ENCODE assay signal across 1 cellular context in genomic region chr9:36402536-36402935, GRCh38.
TF ChIP-seq lines count a peak whose summit lies in the region.

No MANE protein-coding gene starts in this region.

TF ChIP-seq in HepG2, 621 proteins besides CTCF, POLR2A, EP300 and RAD21:
- TF ChIP-seq NR2C2 (CRISPR knock-in tag; IDR thresholded peaks at IDR 0.05; ENCODE audit: borderline replicate concordance) (no peak), SMC3 (IDR thresholded peaks at IDR 0.05; ENCODE audit: low read length) (no peak), MAZ (IDR thresholded peaks at IDR 0.05; ENCODE audit: borderline replicate concordance, low read depth, low read length) (no peak), MAZ (CRISPR knock-in tag; IDR thresholded peaks at IDR 0.05; ENCODE audit: low read depth) (no peak), KDM5A (IDR thresholded peaks at IDR 0.05; ENCODE audit: borderline replicate concordance, low read length) (no peak), PHB2 (IDR thresholded peaks at IDR 0.05; ENCODE audit: partially characterized antibody) (no peak), NCOA5 (CRISPR knock-in tag; IDR thresholded peaks at IDR 0.05) (no peak), ZFP37 (CRISPR knock-in tag; IDR thresholded peaks at IDR 0.05; ENCODE audit: borderline replicate concordance) (no peak), MIER2 (CRISPR knock-in tag; IDR thresholded peaks at IDR 0.05) (no peak), NR2F1 (CRISPR knock-in tag; IDR thresholded peaks at IDR 0.05) (no peak), ZNF142 (CRISPR knock-in tag; IDR thresholded peaks at IDR 0.05) (no peak), ZNF468 (CRISPR knock-in tag; IDR thresholded peaks at IDR 0.05) (no peak), HNRNPK (IDR thresholded peaks at IDR 0.05; ENCODE audit: low read depth, low read length, poor library complexity, severe bottlenecking) (no peak), CBX2 (IDR thresholded peaks at IDR 0.05; ENCODE audit: low read depth, low read length) (no peak), CBX2 (CRISPR knock-in tag; IDR thresholded peaks at IDR 0.05; ENCODE audit: low read depth) (no peak), ZNF710 (CRISPR knock-in tag; IDR thresholded peaks at IDR 0.05; ENCODE audit: borderline replicate concordance) (no peak)
- TF ChIP-seq, protein P1, sequence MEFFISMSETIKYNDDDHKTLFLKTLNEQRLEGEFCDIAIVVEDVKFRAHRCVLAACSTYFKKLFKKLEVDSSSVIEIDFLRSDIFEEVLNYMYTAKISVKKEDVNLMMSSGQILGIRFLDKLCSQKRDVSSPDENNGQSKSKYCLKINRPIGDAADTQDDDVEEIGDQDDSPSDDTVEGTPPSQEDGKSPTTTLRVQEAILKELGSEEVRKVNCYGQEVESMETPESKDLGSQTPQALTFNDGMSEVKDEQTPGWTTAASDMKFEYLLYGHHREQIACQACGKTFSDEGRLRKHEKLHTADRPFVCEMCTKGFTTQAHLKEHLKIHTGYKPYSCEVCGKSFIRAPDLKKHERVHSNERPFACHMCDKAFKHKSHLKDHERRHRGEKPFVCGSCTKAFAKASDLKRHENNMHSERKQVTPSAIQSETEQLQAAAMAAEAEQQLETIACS (CRISPR knock-in tag; IDR thresholded peaks at IDR 0.05), result no peak
